Comparison of ENCODE assay signal across 8 cellular contexts in genomic region chr19:34678421-34678820, GRCh38.
DNase-seq lines count a peak whose midpoint lies in the region; ATAC-seq and TF ChIP-seq lines count a peak whose summit lies in the region.

No MANE protein-coding gene starts in this region.

- H3K4me3 ChIP-seq in coronary artery, result peak overlapping the region; percentile 98

- peak; percentile 6 for DNase-seq in NCI-H1417 treated with DMSO at 0.1 percent for 48 hours (lab: John Stamatoyannopoulos, UW)
- DNase-seq in coronary artery (ENCODE audit: low spot score), result no peak
- DNase-seq in nephron progenitor cell, result no peak
- DNase-seq in activated effector memory CD4-positive, alpha-beta T cell treated with anti-CD3 and anti-CD28 coated beads, Interleukin-2, amount 50 U/mL, for 16 hours, result no peak
- no peak for DNase-seq in DMS 273 treated with DMSO at 0.1 percent for 48 hours (lab: John Stamatoyannopoulos, UW)
- no peak for DNase-seq in NCI-H128 (lab: John Stamatoyannopoulos, UW; ENCODE audit: unreplicated experiment)

- H3K27ac ChIP-seq in C4-2B (peak overlapping the region; percentile 80; the same call in 1 of the 2 replicates), coronary artery (peak overlapping the region in 1 of 2 donors; percentile 96)

- H3K27me3 Mint-ChIP-seq in nephron progenitor cell (ENCODE audit: low read depth, poor library complexity), result peaks cover 24% of the 10 kb centered on the region

- H3K4me1 Mint-ChIP-seq in nephron progenitor cell, result peaks cover 27% of the 10 kb centered on the region

- peak overlapping the region; percentile 94 for H3K4me3 Mint-ChIP-seq in nephron progenitor cell

- H3K27ac Mint-ChIP-seq in nephron progenitor cell, result no peak overlapping the region

- no peak for ATAC-seq in GM21576 (IDR thresholded peaks at IDR 0.05; ENCODE audit: unreplicated experiment)

- TF ChIP-seq CTCF in C4-2B (conservative IDR thresholded peaks at IDR 0.05) (no peak), coronary artery (IDR thresholded peaks at IDR 0.05) (no peak), nephron progenitor cell (IDR thresholded peaks at IDR 0.05) (no peak)

- peaks cover 87% of the 10 kb centered on the region for H3K9me3 Mint-ChIP-seq in nephron progenitor cell

- peaks cover 69% of the 10 kb centered on the region for H3K36me3 Mint-ChIP-seq in nephron progenitor cell (ENCODE audit: low read depth)
